36 cellular contexts compared by ENCODE assay signal in the genomic region with DNA sequence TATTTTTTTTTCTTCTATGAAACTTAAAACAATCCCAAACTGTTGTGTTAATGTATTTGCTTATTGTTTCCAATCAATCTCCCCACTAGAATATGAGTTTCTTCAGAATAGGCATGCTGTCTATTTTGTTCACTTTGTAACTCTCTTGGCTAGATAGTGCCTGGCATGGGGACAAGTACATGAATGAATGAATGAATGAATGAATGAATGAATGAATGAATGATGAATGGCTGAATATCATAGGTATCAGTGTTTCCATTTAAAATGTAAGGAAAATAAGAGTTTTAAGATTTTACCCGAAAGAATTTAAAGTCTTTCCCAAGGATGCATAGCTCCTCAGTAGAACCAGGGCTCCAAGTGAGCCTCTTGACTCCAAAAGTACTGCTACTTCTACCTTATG.
"Had no signal": no experiment of that assay in that cellular context is flagged by ENCODE, and none has a peak within 500 bp of the region (broad histone marks: within the 10 kb centered on the region; RNA-seq: fewer than 3 reads in every experiment).

No MANE protein-coding gene starts in this region.

- H3K4me3 ChIP-seq: MG63 had no signal

- H3K27me3 ChIP-seq: MG63 had no signal

- DNase-seq: Karpas-422, Kasumi-1, MG63, MM.1S, MV-4-11, NCI-H1048, NCI-H1092, NCI-H1092 treated with DMSO at 0.1 percent for 48 hours, NCI-H1105, NCI-H1105 treated with DMSO at 0.1 percent for 48 hours, NCI-H1417, NCI-H1417 treated with DMSO at 0.1 percent for 48 hours, NCI-H1436, NCI-H1436 treated with DMSO at 0.1 percent for 48 hours, NCI-H146, NCI-H1694, NCI-H1694 treated with DMSO at 0.1 percent for 48 hours, NCI-H187, NCI-H187 treated with DMSO at 0.1 percent for 48 hours, NCI-H1930, NCI-H2029, NCI-H2029 treated with DMSO at 0.1 percent for 48 hours, NCI-H2081, NCI-H2081 treated with DMSO at 0.1 percent for 48 hours, NCI-H2107, NCI-H2171, NCI-H2171 treated with DMSO at 0.1 percent for 48 hours, NCI-H2227 treated with DMSO at 0.1 percent for 48 hours, NCI-H226, NCI-H345, NCI-H446, NCI-H446 treated with DMSO at 0.1 percent for 48 hours, NCI-H510A, NCI-H510A treated with DMSO at 0.1 percent for 48 hours, NCI-H524, NCI-H524 treated with DMSO at 0.1 percent for 48 hours had no signal

- H3K36me3 ChIP-seq: MG63 had no signal

- H3K9me3 ChIP-seq: MG63 had no signal
